Comparison of ENCODE assay signal across 16 cellular contexts in the genomic region with DNA sequence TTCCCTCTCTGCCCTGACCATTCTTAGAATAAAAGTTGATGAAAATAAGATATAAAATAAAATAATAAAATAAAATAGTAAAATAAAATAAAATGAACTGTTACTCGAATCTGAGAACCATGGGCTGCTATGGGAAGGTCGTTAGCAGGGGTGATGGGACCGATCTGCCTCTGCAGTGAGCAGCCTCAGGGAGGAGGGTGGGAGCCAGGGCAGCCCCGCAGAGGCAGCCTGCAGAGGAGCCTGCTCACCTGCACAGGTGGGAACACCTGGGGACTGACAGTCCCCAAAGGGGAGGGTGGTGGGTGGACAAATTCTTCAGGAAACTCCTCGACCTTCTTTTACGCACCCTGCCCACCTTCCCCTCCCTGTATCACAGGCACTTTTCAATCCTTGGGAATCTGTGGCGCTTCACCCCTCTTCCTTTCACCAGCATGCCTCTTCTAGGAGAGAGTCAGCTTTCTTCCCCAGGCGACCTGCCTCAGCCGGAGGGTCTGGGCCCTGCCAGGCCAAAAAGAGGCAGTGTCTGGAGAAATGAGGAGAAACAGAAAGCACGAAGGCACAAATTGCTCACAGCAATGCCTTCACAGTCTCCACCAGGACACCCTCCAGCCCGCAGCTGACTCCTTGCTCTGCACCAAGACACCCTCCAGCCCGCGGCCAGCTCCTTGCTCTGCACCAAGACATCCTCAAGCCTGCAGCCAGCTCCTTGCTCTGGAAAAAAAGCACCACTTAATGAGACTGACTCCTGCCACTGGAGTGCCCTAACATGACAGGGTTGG.
"Had no signal": no experiment of that assay in that cellular context is flagged by ENCODE, and none has a peak within 500 bp of the region (broad histone marks: within the 10 kb centered on the region; RNA-seq: fewer than 3 reads in every experiment).

No MANE protein-coding gene starts in this region.

- H3K27ac Mint-ChIP-seq: naive thymus-derived CD4-positive, alpha-beta T cell; nephron progenitor cell had no signal

- DNase-seq: colonic mucosa; effector CD4-positive, alpha-beta T cell; gastrocnemius medialis; heart right ventricle; hypothalamus; mammary epithelial cell; naive thymus-derived CD4-positive, alpha-beta T cell; nephron progenitor cell; small intestine; stimulated activated CD4-positive, alpha-beta T cell treated with anti-CD3 and anti-CD28 coated beads, Interleukin-12 subunit alpha, Interleukin-12 subunit beta, amount 100 ng/mL, for 4 hours; stimulated activated naive CD4-positive, alpha-beta T cell treated with Interleukin-2 at 50 U/mL for 16 hours; trophoblast cell had no signal

- H3K4me3 ChIP-seq: colonic mucosa, gastrocnemius medialis, heart right ventricle, right atrium auricular region, vagina had no signal

- H3K27me3 ChIP-seq: colonic mucosa, gastrocnemius medialis, neutrophil, right atrium auricular region, vagina had no signal

- H3K4me3 Mint-ChIP-seq: naive thymus-derived CD4-positive, alpha-beta T cell; nephron progenitor cell had no signal

- H3K36me3 Mint-ChIP-seq: naive thymus-derived CD4-positive, alpha-beta T cell had no signal

- H3K27ac ChIP-seq: colonic mucosa, gastrocnemius medialis, heart right ventricle, neutrophil, right atrium auricular region, vagina had no signal

- H3K36me3 ChIP-seq: colonic mucosa, gastrocnemius medialis, heart right ventricle, neutrophil, right atrium auricular region, vagina had no signal

- H3K9me3 ChIP-seq: colonic mucosa, gastrocnemius medialis, neutrophil, vagina had no signal

- ATAC-seq: esophagus mucosa; gastrocnemius medialis; heart right ventricle; naive thymus-derived CD4-positive, alpha-beta T cell had no signal

- H3K4me1 Mint-ChIP-seq: naive thymus-derived CD4-positive, alpha-beta T cell had no signal

- H3K4me1 ChIP-seq: colonic mucosa, gastrocnemius medialis, heart right ventricle, right atrium auricular region, vagina had no signal
